ENCODE assay signal across 16 cellular contexts in genomic region chr5:94751456-94751855, GRCh38.
"Had no signal": no experiment of that assay in that cellular context is flagged by ENCODE, and none has a peak within 500 bp of the region (broad histone marks: within the 10 kb centered on the region; RNA-seq: fewer than 3 reads in every experiment).

No MANE protein-coding gene starts in this region.

- H3K4me3 ChIP-seq: body of pancreas, pancreas, SJSA1, tibial artery had no signal

- H3K36me3 ChIP-seq: pancreas, SJSA1, tibial artery had no signal

- ATAC-seq: activated naive CD4-positive, alpha-beta T cell treated with anti-CD3 and anti-CD28 coated beads, Interleukin-2, amount 50 U/mL, for 72 hours; activated T-cell treated with anti-CD3 and anti-CD28 coated beads, Interleukin-2, amount 50 U/mL, for 72 hours; body of pancreas; pancreas; stimulated activated memory B cell treated with anti-CD40 and anti-IgM and Interleukin-4, amounts not matched to agents 10 μg/mL and 1 μg/mL and 100 μg/mL, for 72 hours had no signal

- DNase-seq: activated CD4-positive, alpha-beta T cell treated with anti-CD3 and anti-CD28 coated beads, Interleukin-2, amount 10 ng/mL, durations not matched to agents 7 days and 5 days; activated CD8-positive, alpha-beta memory T cell treated with anti-CD3 and anti-CD28 coated beads, Interleukin-2, amount 50 U/mL, for 48 hours; activated gamma-delta T cell; activated T-cell treated with anti-CD3 and anti-CD28 coated beads, Interleukin-2, amount 50 U/mL, for 72 hours; body of pancreas; effector memory CD4-positive, alpha-beta T cell; foreskin melanocyte; head of caudate nucleus; immature natural killer cell; pancreas; stimulated activated CD4-positive, alpha-beta T cell treated with anti-CD3 and anti-CD28 coated beads, Interleukin-2, amount 100 ng/mL, for 48 hours; SW 1271; tibial artery had no signal

- H3K27me3 ChIP-seq: body of pancreas, pancreas, SJSA1, tibial artery had no signal

- H3K4me1 ChIP-seq: body of pancreas, pancreas, SJSA1, tibial artery had no signal

- H3K9me3 ChIP-seq: body of pancreas, pancreas, SJSA1, tibial artery had no signal

- H3K27ac ChIP-seq: body of pancreas, pancreas, SJSA1, tibial artery had no signal
